Comparison of ENCODE assay signal across 1 cellular context in the genomic region with DNA sequence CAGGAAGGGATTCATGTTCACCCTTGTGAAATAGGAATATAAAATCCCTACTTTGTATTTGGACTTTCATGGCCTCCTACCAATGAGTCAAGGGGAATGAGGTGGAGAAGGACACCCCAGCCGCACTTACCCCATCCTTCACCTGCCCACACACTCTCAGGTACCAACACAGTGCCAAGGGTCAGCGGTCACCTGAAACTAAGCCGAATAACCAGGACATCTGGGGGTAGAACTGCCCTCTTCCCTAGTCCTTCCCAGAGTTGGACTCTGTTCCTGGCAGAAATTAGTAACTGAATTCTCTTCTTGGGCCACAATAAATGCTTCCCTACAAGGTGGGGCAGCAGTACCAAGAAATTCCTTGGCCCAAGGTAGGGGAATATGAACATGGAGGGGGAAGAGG.
TF ChIP-seq lines count a peak whose summit lies in the region.

No MANE protein-coding gene starts in this region.

TF ChIP-seq in HCT116, 20 proteins besides CTCF, POLR2A, EP300 and RAD21 (continued from another document):
- TF ChIP-seq, protein P1, sequence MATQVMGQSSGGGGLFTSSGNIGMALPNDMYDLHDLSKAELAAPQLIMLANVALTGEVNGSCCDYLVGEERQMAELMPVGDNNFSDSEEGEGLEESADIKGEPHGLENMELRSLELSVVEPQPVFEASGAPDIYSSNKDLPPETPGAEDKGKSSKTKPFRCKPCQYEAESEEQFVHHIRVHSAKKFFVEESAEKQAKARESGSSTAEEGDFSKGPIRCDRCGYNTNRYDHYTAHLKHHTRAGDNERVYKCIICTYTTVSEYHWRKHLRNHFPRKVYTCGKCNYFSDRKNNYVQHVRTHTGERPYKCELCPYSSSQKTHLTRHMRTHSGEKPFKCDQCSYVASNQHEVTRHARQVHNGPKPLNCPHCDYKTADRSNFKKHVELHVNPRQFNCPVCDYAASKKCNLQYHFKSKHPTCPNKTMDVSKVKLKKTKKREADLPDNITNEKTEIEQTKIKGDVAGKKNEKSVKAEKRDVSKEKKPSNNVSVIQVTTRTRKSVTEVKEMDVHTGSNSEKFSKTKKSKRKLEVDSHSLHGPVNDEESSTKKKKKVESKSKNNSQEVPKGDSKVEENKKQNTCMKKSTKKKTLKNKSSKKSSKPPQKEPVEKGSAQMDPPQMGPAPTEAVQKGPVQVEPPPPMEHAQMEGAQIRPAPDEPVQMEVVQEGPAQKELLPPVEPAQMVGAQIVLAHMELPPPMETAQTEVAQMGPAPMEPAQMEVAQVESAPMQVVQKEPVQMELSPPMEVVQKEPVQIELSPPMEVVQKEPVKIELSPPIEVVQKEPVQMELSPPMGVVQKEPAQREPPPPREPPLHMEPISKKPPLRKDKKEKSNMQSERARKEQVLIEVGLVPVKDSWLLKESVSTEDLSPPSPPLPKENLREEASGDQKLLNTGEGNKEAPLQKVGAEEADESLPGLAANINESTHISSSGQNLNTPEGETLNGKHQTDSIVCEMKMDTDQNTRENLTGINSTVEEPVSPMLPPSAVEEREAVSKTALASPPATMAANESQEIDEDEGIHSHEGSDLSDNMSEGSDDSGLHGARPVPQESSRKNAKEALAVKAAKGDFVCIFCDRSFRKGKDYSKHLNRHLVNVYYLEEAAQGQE (IDR thresholded peaks at IDR 0.05; ENCODE audit: low read depth), result no peak
- TF ChIP-seq ZNF274 (IDR thresholded peaks at IDR 0.05; ENCODE audit: low read depth, low read length) (no peak), ELF1 (IDR thresholded peaks at IDR 0.05; ENCODE audit: borderline replicate concordance, low read depth) (no peak), CBX3 (IDR thresholded peaks at IDR 0.05; ENCODE audit: low read depth) (no peak)
- TF ChIP-seq, protein P2, sequence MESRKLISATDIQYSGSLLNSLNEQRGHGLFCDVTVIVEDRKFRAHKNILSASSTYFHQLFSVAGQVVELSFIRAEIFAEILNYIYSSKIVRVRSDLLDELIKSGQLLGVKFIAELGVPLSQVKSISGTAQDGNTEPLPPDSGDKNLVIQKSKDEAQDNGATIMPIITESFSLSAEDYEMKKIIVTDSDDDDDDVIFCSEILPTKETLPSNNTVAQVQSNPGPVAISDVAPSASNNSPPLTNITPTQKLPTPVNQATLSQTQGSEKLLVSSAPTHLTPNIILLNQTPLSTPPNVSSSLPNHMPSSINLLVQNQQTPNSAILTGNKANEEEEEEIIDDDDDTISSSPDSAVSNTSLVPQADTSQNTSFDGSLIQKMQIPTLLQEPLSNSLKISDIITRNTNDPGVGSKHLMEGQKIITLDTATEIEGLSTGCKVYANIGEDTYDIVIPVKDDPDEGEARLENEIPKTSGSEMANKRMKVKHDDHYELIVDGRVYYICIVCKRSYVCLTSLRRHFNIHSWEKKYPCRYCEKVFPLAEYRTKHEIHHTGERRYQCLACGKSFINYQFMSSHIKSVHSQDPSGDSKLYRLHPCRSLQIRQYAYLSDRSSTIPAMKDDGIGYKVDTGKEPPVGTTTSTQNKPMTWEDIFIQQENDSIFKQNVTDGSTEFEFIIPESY (IDR thresholded peaks at IDR 0.05; ENCODE audit: extremely low read depth, insufficient replicate concordance, low read length), result no peak
- TF ChIP-seq, protein P3, sequence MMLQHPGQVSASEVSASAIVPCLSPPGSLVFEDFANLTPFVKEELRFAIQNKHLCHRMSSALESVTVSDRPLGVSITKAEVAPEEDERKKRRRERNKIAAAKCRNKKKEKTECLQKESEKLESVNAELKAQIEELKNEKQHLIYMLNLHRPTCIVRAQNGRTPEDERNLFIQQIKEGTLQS (IDR thresholded peaks at IDR 0.05), result no peak
